9 cellular contexts compared by ENCODE assay signal in the genomic region with DNA sequence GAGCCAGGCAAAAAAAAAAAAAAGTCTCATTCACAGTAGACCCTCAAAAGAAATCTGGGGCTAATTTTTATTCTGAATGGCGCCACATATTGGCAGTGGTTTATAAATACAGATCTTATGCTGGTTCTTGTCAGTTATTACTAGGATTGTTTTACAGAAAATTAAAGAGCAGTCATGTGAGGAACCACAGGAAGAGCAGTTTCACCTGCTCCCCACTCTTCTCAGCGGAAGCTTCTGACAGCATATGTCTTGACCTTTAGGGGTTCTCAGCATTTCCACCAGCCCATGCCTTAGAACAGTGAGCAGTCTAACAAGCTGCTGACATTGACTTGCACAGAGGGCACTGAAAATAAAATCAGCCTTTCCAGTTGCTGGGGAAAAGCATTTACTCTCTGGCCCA.
DNase-seq lines count a peak whose midpoint lies in the region; ATAC-seq and TF ChIP-seq lines count a peak whose summit lies in the region.
"Had no signal": no experiment of that assay in that cellular context is flagged by ENCODE, and none has a peak within 500 bp of the region (broad histone marks: within the 10 kb centered on the region; RNA-seq: fewer than 3 reads in every experiment).

No MANE protein-coding gene starts in this region.

- H3K27ac Mint-ChIP-seq in activated CD8-positive, alpha-beta memory T cell treated with anti-CD3 and anti-CD28 coated beads, Interleukin-2, amount 10 ng/mL, durations not matched to agents 7 days and 5 days: no peak overlapping the region

- peak; percentile 46 for DNase-seq in activated CD8-positive, alpha-beta memory T cell treated with anti-CD3 and anti-CD28 coated beads, Interleukin-2, amount 10 ng/mL, durations not matched to agents 7 days and 5 days
- no peak for DNase-seq in activated CD8-positive, alpha-beta memory T cell treated with anti-CD3 and anti-CD28 coated beads, Interleukin-2, amount 50 U/mL, for 4 hours
- DNase-seq in astrocyte of the cerebellum (ENCODE audit: low read depth): no peak
- no peak for DNase-seq in transverse colon
- no peak for DNase-seq in DMS53 treated with DMSO at 0.1 percent for 48 hours (lab: John Stamatoyannopoulos, UW; ENCODE audit: unreplicated experiment)
- no peak for DNase-seq in substantia nigra (lab: John Stamatoyannopoulos, UW)
- no peak for DNase-seq in iPS-NIHi11 (ENCODE audit: low spot score)
- DNase-seq: posterior cingulate gyrus had no signal

- TF ChIP-seq EP300 in transverse colon (IDR thresholded peaks at IDR 0.05; ENCODE audit: low read depth): no peak

- H3K27me3 ChIP-seq in transverse colon: no peaks in the 10 kb centered on the region

- H3K9me3 Mint-ChIP-seq in activated CD8-positive, alpha-beta memory T cell treated with anti-CD3 and anti-CD28 coated beads, Interleukin-2, amount 10 ng/mL, durations not matched to agents 7 days and 5 days (ENCODE audit: low read depth): no peaks in the 10 kb centered on the region

- H3K9me3 ChIP-seq in transverse colon: no peaks in the 10 kb centered on the region

- H3K36me3 ChIP-seq in transverse colon: peaks cover 0 to 24% (median 4%) of the 10 kb centered on the region in 4 donors

- peak; percentile 82 for ATAC-seq in activated CD8-positive, alpha-beta memory T cell treated with anti-CD3 and anti-CD28 coated beads, Interleukin-2, amount 10 ng/mL, durations not matched to agents 7 days and 5 days
- ATAC-seq in HG03066 (IDR thresholded peaks at IDR 0.05; ENCODE audit: low read depth, unreplicated experiment): peak; percentile 93

- H3K27ac ChIP-seq in transverse colon: peak overlapping the region; percentile 25 to 88 (median 71)
- H3K27ac ChIP-seq in substantia nigra (ENCODE audit: low read depth, low read length, poor library complexity, severe bottlenecking): no peak overlapping the region

- in situ Hi-C loops in astrocyte of the cerebellum (cut with HindIII; ENCODE audit: low sequenced_read_pairs) (no loop called here), transverse colon (cut with MboI; ENCODE audit: low pct_ligation_motif_present in 1 of 4, low pct_unique_long_range_greater_than_20kb in 1 of 4, low sequenced_read_pairs in 3 of 4) (no loop called here)

- H3K4me3 ChIP-seq in astrocyte of the cerebellum (ENCODE audit: low read depth, low read length) (no peak overlapping the region), transverse colon (no peak overlapping the region)

- CTCF ChIA-PET in activated CD8-positive, alpha-beta memory T cell treated with anti-CD3 and anti-CD28 coated beads, Interleukin-2, amount 10 ng/mL, durations not matched to agents 7 days and 5 days (lab: Charles Lee): interaction anchor here (0.7 to 2.0 kb wide), 2 partner anchors 8 to 64 kb away, joined by 3 to 7 read pairs; no protein-coding TSS in a partner anchor

- no peaks in the 10 kb centered on the region for H3K27me3 Mint-ChIP-seq in activated CD8-positive, alpha-beta memory T cell treated with anti-CD3 and anti-CD28 coated beads, Interleukin-2, amount 10 ng/mL, durations not matched to agents 7 days and 5 days

- TF ChIP-seq CTCF in astrocyte of the cerebellum (IDR thresholded peaks at IDR 0.05; ENCODE audit: low read depth, low read length, missing control alignments) (peak; percentile 3), transverse colon (IDR thresholded peaks at IDR 0.05) (no peak)

- 73% methylated on average over 2 of the region's 2 CpGs; no CpG with 5 or more reads in 1 of the 2 donors for WGBS in transverse colon (ENCODE audit: low coverage in 1 of 2), 2 donors

- peaks cover 32% of the 10 kb centered on the region for H3K4me1 Mint-ChIP-seq in activated CD8-positive, alpha-beta memory T cell treated with anti-CD3 and anti-CD28 coated beads, Interleukin-2, amount 10 ng/mL, durations not matched to agents 7 days and 5 days

- TF ChIP-seq POLR2A in transverse colon (IDR thresholded peaks at IDR 0.05): no peak

- no peak overlapping the region for H3K4me3 Mint-ChIP-seq in activated CD8-positive, alpha-beta memory T cell treated with anti-CD3 and anti-CD28 coated beads, Interleukin-2, amount 10 ng/mL, durations not matched to agents 7 days and 5 days

- H3K4me1 ChIP-seq in transverse colon: peaks cover 16 to 64% (median 24%) of the 10 kb centered on the region in 4 donors

- H3K36me3 Mint-ChIP-seq in activated CD8-positive, alpha-beta memory T cell treated with anti-CD3 and anti-CD28 coated beads, Interleukin-2, amount 10 ng/mL, durations not matched to agents 7 days and 5 days: peaks cover 2% of the 10 kb centered on the region

- intact Hi-C loops in transverse colon (cut with DNase I; ENCODE audit: low total_unique reads): no loop called here
